5 cellular contexts compared by ENCODE assay signal in genomic region chr1:145429329-145429728, GRCh38. TPM values are rescaled to one million over a fixed set of nuclear protein-coding genes. Genes with fewer than 3 reads are reported as not detected.
A peak's percentile ranks its signal among the peaks of the same experiment; 100 is the strongest.
DNase-seq lines count a peak whose midpoint lies in the region; ATAC-seq, FAIRE-seq and TF ChIP-seq lines count a peak whose summit lies in the region.
"Not testable (repeated sequence)": the region's sequence is repeated elsewhere in the genome, so short reads cannot be mapped to it uniquely, and the experiment has no call there.

No MANE protein-coding gene starts in this region.

- TF ChIP-seq RAD21 in HepG2 (CRISPR knock-in tag; IDR thresholded peaks at IDR 0.05): not testable (repeated sequence)

- not testable (repeated sequence) for H3K4me3 Mint-ChIP-seq in GM23338

- BruUV-seq in HepG2 (replicated peaks; lab: Mats Ljungman, UMichigan): not testable (repeated sequence)

- not testable (repeated sequence) for H3K4me3 ChIP-seq in GM23338; MM.1S (ENCODE audit: low read length); HepG2 (replicated peaks in 1 of 3; ENCODE audit: insufficient read depth in 1 of 3, low read depth in 2 of 3, low read length in 3 of 3); osteoblast (ENCODE audit: insufficient read depth, low read length)

- POLR2A ChIA-PET in HepG2 (lab: Yijun Ruan, JAX): not testable (repeated sequence)

- not testable (repeated sequence) for H3K4me1 ChIP-seq in GM23338 (ENCODE audit: insufficient read depth); MM.1S (ENCODE audit: low read length); HepG2 (ENCODE audit: insufficient read depth, low read length); osteoblast (ENCODE audit: insufficient read depth, low read length)

- H3K36me3 ChIP-seq in GM23338 (ENCODE audit: insufficient read depth); MM.1S (replicated peaks; ENCODE audit: insufficient read depth, low read length); HepG2 (replicated peaks in 1 of 2; ENCODE audit: control insufficient read depth in 1 of 2, insufficient read depth in 2 of 2, low read length in 2 of 2); osteoblast (ENCODE audit: insufficient read depth, low read length): not testable (repeated sequence)

- TF ChIP-seq CTCF in GM23338 (conservative IDR thresholded peaks at IDR 0.05; ENCODE audit: low read depth in 2 of 2); MM.1S (IDR thresholded peaks at IDR 0.05; ENCODE audit: low read length); HepG2 (CRISPR knock-in tag; IDR thresholded peaks at IDR 0.05); osteoblast (IDR thresholded peaks at IDR 0.05; ENCODE audit: extremely low read depth, low read depth, low read length): not testable (repeated sequence)

- not testable (repeated sequence) for H3K9me3 ChIP-seq in MM.1S (replicated peaks; ENCODE audit: insufficient read depth, low read length); HepG2 (ENCODE audit: low read length); osteoblast (ENCODE audit: low read depth, low read length)

- intact Hi-C loops in HepG2 (cut with micrococcal nuclease; ENCODE audit: unreplicated experiment): not testable (repeated sequence)

- H3K27ac Mint-ChIP-seq in GM23338: not testable (repeated sequence)

- not testable (repeated sequence) for H3K9me2 ChIP-seq in GM23338 (ENCODE audit: insufficient read depth); MM.1S (replicated peaks; ENCODE audit: insufficient read depth, low read length)

- CTCF ChIA-PET in HepG2 (lab: Yijun Ruan, JAX; ENCODE audit: low intra/inter-chr PET ratio, low total read pairs): not testable (repeated sequence)

- not testable (repeated sequence) for TF ChIP-seq EP300 in HepG2 (IDR thresholded peaks at IDR 0.05; ENCODE audit: low read depth in 2 of 2, low read length in 2 of 2); HepG2 (CRISPR knock-in tag; IDR thresholded peaks at IDR 0.05; ENCODE audit: borderline replicate concordance)

- not testable (repeated sequence) for H3K4me2 ChIP-seq in GM23338; MM.1S (ENCODE audit: low read depth, low read length); HepG2 (ENCODE audit: low read depth, low read length); osteoblast (ENCODE audit: insufficient read depth, low read length)

- DNase-seq in GM23338 (ENCODE audit: low spot score); HepG2 (ENCODE audit: low spot score): not testable (repeated sequence)
- peak; percentile 25 for DNase-seq in MM.1S
- DNase-seq in fibroblast of peridontal ligament (ENCODE audit: extremely low read depth): peak; percentile 3
- DNase-seq in osteoblast (ENCODE audit: insufficient read length, low spot score, missing footprints): peak; percentile 1

- peaks cover 81% of the 10 kb centered on the region for H3K27me3 Mint-ChIP-seq in GM23338 (ENCODE audit: insufficient read depth, low read depth, poor library complexity)

- not testable (repeated sequence) for H3F3A ChIP-seq in GM23338 (replicated peaks; ENCODE audit: low read depth); MM.1S (ENCODE audit: insufficient read depth, low read length)

- not testable (repeated sequence) for H4K20me1 ChIP-seq in GM23338 (replicated peaks; ENCODE audit: insufficient read depth); MM.1S (ENCODE audit: insufficient read depth, low read length); HepG2 (ENCODE audit: insufficient read depth, low read length); osteoblast (ENCODE audit: insufficient read depth, low read length)

- H3K9ac ChIP-seq in MM.1S (ENCODE audit: low read length); HepG2 (ENCODE audit: insufficient read depth, low read depth, low read length): not testable (repeated sequence)

- H2AFZ ChIP-seq in GM23338; MM.1S (ENCODE audit: low read length); HepG2 (ENCODE audit: low read length); osteoblast (ENCODE audit: low read length): not testable (repeated sequence)

- in situ Hi-C loops in HepG2 (cut with HindIII; ENCODE audit: extremely low pct_ligation_motif_present, low pct_unique_long_range_greater_than_20kb): not testable (repeated sequence)

- not testable (repeated sequence) for H3K4me1 Mint-ChIP-seq in GM23338

- H3K36me3 Mint-ChIP-seq in GM23338 (ENCODE audit: low read depth): not testable (repeated sequence)

- 48% methylated on average over 1 of the region's 1 CpG for WGBS in HepG2 (ENCODE audit: low lambda C conversion rate)

- peaks cover 89% of the 10 kb centered on the region for H3K27me3 ChIP-seq in GM23338 (ENCODE audit: insufficient read depth)
- peaks cover 43% of the 10 kb centered on the region for H3K27me3 ChIP-seq in MM.1S (replicated peaks; ENCODE audit: insufficient read depth, low read length)
- H3K27me3 ChIP-seq in HepG2 (ENCODE audit: control insufficient read depth in 1 of 2, insufficient read depth in 2 of 2, low read length in 2 of 2): not testable (repeated sequence)
- H3K27me3 ChIP-seq in osteoblast (ENCODE audit: insufficient read depth, low read length): peaks cover 29% of the 10 kb centered on the region

- FAIRE-seq in HepG2 (lab: Jason Lieb, UNC): not testable (repeated sequence)

- not testable (repeated sequence) for ATAC-seq in GM23338, HepG2

- not testable (repeated sequence) for H3K79me2 ChIP-seq in GM23338 (replicated peaks; ENCODE audit: insufficient read depth); MM.1S (ENCODE audit: low read length); HepG2 (ENCODE audit: insufficient read depth, low read length); osteoblast (ENCODE audit: insufficient read depth, low read length)

- not testable (repeated sequence) for H3K27ac ChIP-seq in GM23338 (ENCODE audit: low read depth); MM.1S (ENCODE audit: low read length); HepG2 (ENCODE audit: extremely low read length, insufficient read depth, low read length); osteoblast (ENCODE audit: low read depth, low read length)

- H3K9me3 Mint-ChIP-seq in GM23338: not testable (repeated sequence)

- not testable (repeated sequence) for TF ChIP-seq POLR2A in HepG2 (IDR thresholded peaks at IDR 0.05; ENCODE audit: insufficient read depth in 1 of 2, low read depth in 2 of 2, low read length in 2 of 2)

TF ChIP-seq in GM23338, 12 proteins besides CTCF, POLR2A, EP300 and RAD21:
- peak; percentile 48 for TF ChIP-seq EZH2 (IDR thresholded peaks at IDR 0.05; ENCODE audit: low read depth, unreplicated experiment)

TF ChIP-seq in HepG2, 621 proteins besides CTCF, POLR2A, EP300 and RAD21:
- TF ChIP-seq ZNF160 (CRISPR knock-in tag; IDR thresholded peaks at IDR 0.05): peak; percentile 99
TF ChIP-seq in HepG2: peak in this region for 1; not testable (repeated sequence) for 620.

RNA-seq across cellular contexts. Expression of gene NBPF20, which starts 3.9 kb away (rescaled TPM):
- 0.83 and 1.6 TPM in 2 replicates for total RNA-seq in GM23338 (2014; rRNA removed; shearing (Covaris generic))
- 0.30 and 0.50 TPM in 2 replicates for polyA plus RNA-seq in GM23338 (2016; fragmentation: Nextera tagmentation; extraction: Ambion mirVana)
- total RNA-seq in HepG2 (2016; rRNA removed; fragmentation: Illumina TruSeq; extraction: Trizol): 3.1 and 3.4 TPM in 2 replicates
- 0.35 and 0.61 TPM in 2 replicates for total RNA-seq in HepG2 (2016; cell fraction: cytosol; rRNA removed; fragmentation: Illumina TruSeq; extraction: Trizol; ENCODE audit: low read depth)
- total RNA-seq in HepG2 (2016; cell fraction: insoluble cytoplasmic fraction; rRNA removed; fragmentation: Illumina TruSeq; extraction: Trizol): 2.8 TPM in 2 replicates
- total RNA-seq in HepG2 (2016; cell fraction: membrane; rRNA removed; fragmentation: Illumina TruSeq; extraction: Trizol): 1.1 and 1.6 TPM in 2 replicates
- total RNA-seq in HepG2 (2016; cell fraction: nucleus; rRNA removed; fragmentation: Illumina TruSeq; extraction: Trizol): 4.0 and 5.7 TPM in 2 replicates
- polyA plus RNA-seq in HepG2 (2011; rRNA removed): 2.8 and 3.0 TPM in 2 replicates
- polyA plus RNA-seq in HepG2 (2011; cell fraction: cytosol; rRNA removed): 1.2 and 2.2 TPM in 2 replicates
- polyA plus RNA-seq in HepG2 (2011; cell fraction: nucleus; rRNA removed): 3.2 and 3.9 TPM in 2 replicates
- 1.3 and 2.5 TPM in 2 replicates for polyA plus RNA-seq in HepG2 (2012)
- polyA plus RNA-seq in HepG2 (2016; cell fraction: cytosol; fragmentation: Illumina TruSeq; extraction: Trizol; ENCODE audit: low read depth): 0.24 and 0.36 TPM in 2 replicates
- polyA plus RNA-seq in HepG2 (2016; cell fraction: insoluble cytoplasmic fraction; fragmentation: Illumina TruSeq; extraction: Trizol; ENCODE audit: low read depth): 1.6 and 1.7 TPM in 2 replicates
- polyA plus RNA-seq in HepG2 (2016; cell fraction: membrane; fragmentation: Illumina TruSeq; extraction: Trizol; ENCODE audit: low read depth): 0.45 and 0.47 TPM in 2 replicates
- polyA plus RNA-seq in HepG2 (2016; cell fraction: nucleus; fragmentation: Illumina TruSeq; extraction: Trizol; ENCODE audit: insufficient read depth, low read depth): 4.9 and 5.4 TPM in 2 replicates
- 3.0 and 8.7 TPM in 2 replicates for polyA minus RNA-seq in HepG2 (2011; rRNA and poly(A)+ RNA removed; ENCODE audit: low replicate concordance)
- 1.1 and 1.6 TPM in 2 replicates for polyA minus RNA-seq in HepG2 (2011; cell fraction: cytosol; rRNA and poly(A)+ RNA removed)
- polyA minus RNA-seq in HepG2 (2011; cell fraction: nucleus; rRNA and poly(A)+ RNA removed): 5.0 and 7.7 TPM in 2 replicates
- 1.4 and 2.4 TPM in 2 replicates for total RNA-seq in osteoblast
